In genomic region chr5:146441896-146442295, GRCh38 we compare ENCODE assay signal across 15 cellular contexts.
"Had no signal": no experiment of that assay in that cellular context is flagged by ENCODE, and none has a peak within 500 bp of the region (broad histone marks: within the 10 kb centered on the region; RNA-seq: fewer than 3 reads in every experiment).

No MANE protein-coding gene starts in this region.

- ATAC-seq: activated CD4-positive, CD25-positive, alpha-beta regulatory T cell treated with anti-CD3 and anti-CD28 coated beads, Interleukin-2, amount 50 U/mL, for 24 hours; effector memory CD8-positive, alpha-beta T cell; left lung; mucosa of descending colon; naive thymus-derived CD4-positive, alpha-beta T cell; sciatic nerve had no signal

- DNase-seq: activated CD4-positive, alpha-beta T cell treated with anti-CD3 and anti-CD28 coated beads, Interleukin-2, amount 50 U/mL, for 1 hour; activated naive CD4-positive, alpha-beta T cell; activated naive CD8-positive, alpha-beta T cell treated with anti-CD3 and anti-CD28 coated beads, Interleukin-2, amount 10 ng/mL, durations not matched to agents 7 days and 5 days; anterior cingulate cortex; dermis blood vessel endothelial cell; effector memory CD8-positive, alpha-beta T cell; islet precursor cell; left lung; mucosa of descending colon; naive thymus-derived CD4-positive, alpha-beta T cell; ovary; stimulated activated CD4-positive, alpha-beta T cell treated with anti-CD3 and anti-CD28 coated beads, Interleukin-1b, Interleukin-23, amount 100 ng/mL, for 48 hours had no signal

- H3K4me3 ChIP-seq: left lung, mucosa of descending colon, ovary, thoracic aorta had no signal
